29 cellular contexts compared by ENCODE assay signal in the genomic region with DNA sequence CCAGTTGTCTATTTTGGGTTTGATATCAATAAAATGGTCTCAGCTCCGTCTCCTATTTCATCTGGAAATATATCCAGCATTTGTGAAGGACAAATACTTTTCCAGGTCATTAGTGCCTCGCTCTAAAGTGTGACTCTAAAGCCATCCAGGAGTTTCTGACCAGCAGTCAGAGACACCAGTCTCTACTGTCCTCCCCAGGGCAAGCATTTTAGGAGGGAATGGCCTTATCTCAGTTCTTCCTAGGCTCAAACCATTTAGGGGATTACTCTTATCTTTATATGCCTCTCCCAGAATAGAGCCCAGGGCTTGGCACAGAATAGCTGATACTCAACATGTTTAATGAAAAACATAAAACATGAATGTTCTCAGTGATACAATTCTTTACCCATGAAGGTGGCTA.
"Had no signal": no experiment of that assay in that cellular context is flagged by ENCODE, and none has a peak within 500 bp of the region (broad histone marks: within the 10 kb centered on the region; RNA-seq: fewer than 3 reads in every experiment).

No MANE protein-coding gene starts in this region.

- H3K4me3 ChIP-seq: ascending aorta, breast epithelium, esophagus muscularis mucosa, gastroesophageal sphincter, heart right ventricle had no signal

- H3K27me3 ChIP-seq: ascending aorta, breast epithelium, esophagus muscularis mucosa, gastroesophageal sphincter, heart right ventricle had no signal

- H3K36me3 ChIP-seq: ascending aorta, breast epithelium, esophagus muscularis mucosa, gastroesophageal sphincter, heart right ventricle had no signal

- H3K9me3 ChIP-seq: ascending aorta, breast epithelium, esophagus muscularis mucosa, gastroesophageal sphincter, heart right ventricle had no signal

- DNase-seq: activated CD4-positive, alpha-beta memory T cell treated with anti-CD3 and anti-CD28 coated beads for 36 hours; activated CD4-positive, alpha-beta T cell treated with anti-CD3 and anti-CD28 coated beads for 36 hours; activated CD4-positive, alpha-beta T cell treated with anti-CD3 and anti-CD28 coated beads, Interleukin-2, amount 10 ng/mL, durations not matched to agents 24 days and 14 days; activated CD4-positive, CD25-positive, alpha-beta regulatory T cell; activated CD4-positive, CD25-positive, alpha-beta regulatory T cell treated with anti-CD3 and anti-CD28 coated beads, Interleukin-2, amount 50 U/mL, for 72 hours; activated CD8-positive, alpha-beta memory T cell treated with anti-CD3 and anti-CD28 coated beads, Interleukin-2, amount 50 U/mL, for 48 hours; activated gamma-delta T cell; activated naive CD4-positive, alpha-beta T cell; activated naive CD4-positive, alpha-beta T cell treated with anti-CD3 and anti-CD28 coated beads, Interleukin-2, amount 10 ng/mL, durations not matched to agents 7 days and 5 days; activated naive CD8-positive, alpha-beta T cell treated with anti-CD3 and anti-CD28 coated beads, Interleukin-2, amount 10 ng/mL, durations not matched to agents 7 days and 5 days; activated T-cell treated with anti-CD3 and anti-CD28 coated beads for 4 hours; activated T-cell treated with anti-CD3 and anti-CD28 coated beads, Interleukin-2, amount 50 U/mL, for 24 hours; activated T-cell treated with anti-CD3 and anti-CD28 coated beads, Interleukin-2, amount 50 U/mL, for 72 hours; caudate nucleus; cortex of kidney; dermis blood vessel endothelial cell; effector CD4-positive, alpha-beta T cell; effector memory CD8-positive, alpha-beta T cell; erythroblast; foreskin melanocyte; heart right ventricle; T-helper 1 cell; T-helper 17 cell; T1000 had no signal

- ATAC-seq: activated CD4-positive, alpha-beta T cell treated with anti-CD3 and anti-CD28 coated beads for 36 hours; activated naive CD4-positive, alpha-beta T cell treated with anti-CD3 and anti-CD28 coated beads, Interleukin-2, amount 50 U/mL, for 72 hours; activated T-cell treated with anti-CD3 and anti-CD28 coated beads, Interleukin-2, amount 50 U/mL, for 72 hours; effector memory CD8-positive, alpha-beta T cell; gastroesophageal sphincter; T-helper 17 cell had no signal

- H3K27ac ChIP-seq: ascending aorta, breast epithelium, esophagus muscularis mucosa, gastroesophageal sphincter, heart right ventricle had no signal

- H3K4me1 ChIP-seq: ascending aorta, breast epithelium, esophagus muscularis mucosa, gastroesophageal sphincter had no signal
